ENCODE assay signal across 9 cellular contexts in the genomic region with DNA sequence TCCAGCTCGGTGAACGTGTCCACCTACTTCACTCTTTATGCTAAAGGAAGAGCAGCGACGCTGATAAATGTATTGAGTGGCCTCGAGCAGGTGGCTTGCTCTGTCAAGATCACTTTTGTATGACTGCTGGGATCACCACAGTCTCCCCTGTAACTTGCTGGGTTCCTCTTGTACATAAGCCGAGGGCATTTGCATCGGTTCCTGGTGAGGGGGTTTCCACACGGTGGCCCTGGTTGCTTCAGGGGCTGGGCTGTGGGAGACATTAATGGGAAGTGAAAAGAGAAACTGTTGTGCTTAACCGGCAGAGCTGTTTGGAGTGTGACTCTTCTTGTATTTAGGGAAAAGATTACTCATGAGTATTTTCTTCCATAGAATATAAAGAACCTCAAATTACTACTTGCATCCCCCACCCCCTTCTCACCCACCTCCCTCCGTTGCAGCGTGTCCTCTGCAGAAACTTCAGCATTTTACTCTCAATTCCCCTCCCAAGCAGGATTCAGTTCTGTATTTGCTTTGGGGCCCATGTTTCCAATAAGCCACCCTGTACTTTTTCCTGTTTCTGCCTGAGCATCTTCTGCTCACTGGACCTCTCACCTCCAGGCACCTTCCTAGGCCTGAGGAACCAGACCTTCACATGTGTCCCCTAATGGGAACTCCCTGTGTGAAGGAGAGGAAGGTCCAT.
DNase-seq lines count a peak whose midpoint lies in the region; ATAC-seq and TF ChIP-seq lines count a peak whose summit lies in the region.
"Had no signal": no experiment of that assay in that cellular context is flagged by ENCODE, and none has a peak within 500 bp of the region (broad histone marks: within the 10 kb centered on the region; RNA-seq: fewer than 3 reads in every experiment).

No MANE protein-coding gene starts in this region.

- H3K4me3 ChIP-seq in lower lobe of right lung (no peak overlapping the region), tibial nerve (no peak overlapping the region)
- H3K4me3 ChIP-seq: body of pancreas had no signal

- no peak for TF ChIP-seq POLR2A in tibial nerve (IDR thresholded peaks at IDR 0.05)

- peak; percentile 71 for DNase-seq in DMS79 treated with DMSO at 0.1 percent for 48 hours (lab: John Stamatoyannopoulos, UW)
- peak; percentile 75 to 81 for DNase-seq in activated CD4-positive, alpha-beta T cell treated with anti-CD3 and anti-CD28 coated beads, Interleukin-2, amount 50 U/mL, for 48 hours
- DNase-seq in lower lobe of right lung, result peak; percentile 77
- no peak for DNase-seq in tibial nerve (ENCODE audit: low spot score in 2 of 2)
- no peak for DNase-seq in A172 (ENCODE audit: low spot score)
- no peak for DNase-seq in cerebellar cortex (ENCODE audit: low spot score)

- no peaks in the 10 kb centered on the region for H3K27me3 ChIP-seq in lower lobe of right lung (ENCODE audit: low read depth)
- H3K27me3 ChIP-seq in tibial nerve, result no peaks in the 10 kb centered on the region
- H3K27me3 ChIP-seq: body of pancreas had no signal

- H3K4me1 ChIP-seq in lower lobe of right lung, result peaks cover 83% of the 10 kb centered on the region
- peaks cover 0 to 55% (median 42%) of the 10 kb centered on the region in 4 donors for H3K4me1 ChIP-seq in tibial nerve

- H3K9me3 ChIP-seq in lower lobe of right lung, result no peaks in the 10 kb centered on the region
- no peaks in the 10 kb centered on the region for H3K9me3 ChIP-seq in tibial nerve
- H3K9me3 ChIP-seq: body of pancreas had no signal

- TF ChIP-seq CTCF in lower lobe of right lung (IDR thresholded peaks at IDR 0.05), result no peak
- no peak for TF ChIP-seq CTCF in tibial nerve (IDR thresholded peaks at IDR 0.05)

- H3K36me3 ChIP-seq in lower lobe of right lung (no peaks in the 10 kb centered on the region), tibial nerve (peaks cover 0 to 18% (median 0%) of the 10 kb centered on the region in 3 donors)

- peak in 1 of 2 donors; percentile 44 for TF ChIP-seq EP300 in tibial nerve (IDR thresholded peaks at IDR 0.05)

- intact Hi-C loops in lower lobe of right lung (cut with DNase I), result no loop called here

- ATAC-seq in GM19438 (IDR thresholded peaks at IDR 0.05; ENCODE audit: low read depth, unreplicated experiment), result peak; percentile 88
- ATAC-seq in HG03439 (IDR thresholded peaks at IDR 0.05; ENCODE audit: unreplicated experiment), result peak; percentile 89
- ATAC-seq in lower lobe of right lung, result peak; percentile 58 to 82
- ATAC-seq: body of pancreas had no signal

- H3K27ac ChIP-seq in lower lobe of right lung (peak overlapping the region; percentile 32), tibial nerve (peak overlapping the region in 3 of 4 donors; percentile 9 to 65 (median 48))

- 59 to 70% methylated on average over 11 of the region's 11 CpGs for WGBS in tibial nerve, 2 donors

Comparison
In these comparisons a context has a peak if more than half of its experiments do, and no peak if none do; other contexts are left out.
1. DNase-seq: peak in DMS79 treated with DMSO at 0.1 percent for 48 hours (single experiment), activated CD4-positive, alpha-beta T cell treated with anti-CD3 and anti-CD28 coated beads, Interleukin-2, amount 50 U/mL, for 48 hours (2 of 2) and lower lobe of right lung (single experiment); none in tibial nerve (0 of 2), A172 (single experiment) and cerebellar cortex (single experiment).
2. Peak in every context shown above with its lines, with median percentiles within 50 percentile points of each other: ATAC-seq.